ENCODE assay signal across 14 cellular contexts in genomic region chr6:45608252-45608911, GRCh38.
A peak's percentile ranks its signal among the peaks of the same experiment; 100 is the strongest.
DNase-seq lines count a peak whose midpoint lies in the region; ATAC-seq and TF ChIP-seq lines count a peak whose summit lies in the region.
"Had no signal": no experiment of that assay in that cellular context is flagged by ENCODE, and none has a peak within 500 bp of the region (broad histone marks: within the 10 kb centered on the region; RNA-seq: fewer than 3 reads in every experiment).

No MANE protein-coding gene starts in this region.

- no peaks in the 10 kb centered on the region for H3K36me3 ChIP-seq in HEK293 (ENCODE audit: control insufficient read depth in 2 of 2, insufficient read depth in 1 of 2, low read length in 2 of 2)
- no peaks in the 10 kb centered on the region for H3K36me3 ChIP-seq in hepatocyte (replicated peaks; ENCODE audit: insufficient read depth, low read depth)

- no peak overlapping the region for H2AFZ ChIP-seq in hepatocyte

- POLR2A ChIA-PET in HEK293 (lab: Yijun Ruan, JAX): interaction anchor here (1.6 kb wide), 1 partner anchor 47 kb away, joined by 4 read pairs; no protein-coding TSS in a partner anchor

- 86% methylated on average over 10 of the region's 10 CpGs for WGBS in hepatocyte (ENCODE audit: low lambda C conversion rate, missing lambda C conversion rate)

- ATAC-seq in GM21529 (IDR thresholded peaks at IDR 0.05; ENCODE audit: unreplicated experiment) (no peak), HG03139 (IDR thresholded peaks at IDR 0.05; ENCODE audit: unreplicated experiment) (no peak), GM21528 (IDR thresholded peaks at IDR 0.05; ENCODE audit: low FRiP score, unreplicated experiment) (no peak), HG02759 (IDR thresholded peaks at IDR 0.05; ENCODE audit: unreplicated experiment) (no peak)
- ATAC-seq: effector memory CD8-positive, alpha-beta T cell had no signal

- CTCF ChIA-PET in HEK293 (lab: Yijun Ruan, JAX): interaction anchor here (0.5 to 1.0 kb wide), 3 partner anchors 13 to 134 kb away, joined by 3 to 4 read pairs (median 3); no protein-coding TSS in a partner anchor

- no peaks in the 10 kb centered on the region for H3K79me2 ChIP-seq in hepatocyte

- DNase-seq in A172 (ENCODE audit: low spot score) (peak; percentile 95), hepatocyte (ENCODE audit: low spot score) (no peak)
- peak; percentile 43 to 49 for DNase-seq in activated T-cell treated with anti-CD3 and anti-CD28 coated beads, Interleukin-2, amount 50 U/mL, for 48 hours
- DNase-seq: activated gamma-delta T cell treated with Interleukin-2 at 50 U/mL for 16 hours; effector memory CD8-positive, alpha-beta T cell; GOT3; NCI-H2029 treated with DMSO at 0.1 percent for 48 hours; substantia nigra had no signal

- H3K4me2 ChIP-seq in hepatocyte: no peak overlapping the region

- H3K27ac ChIP-seq in HEK293 (ENCODE audit: extremely low read depth, low read depth, low read length) (no peak overlapping the region), hepatocyte (peak overlapping the region; percentile 58)
- H3K27ac ChIP-seq: HL-60 had no signal

- H3K4me1 ChIP-seq in HEK293 (ENCODE audit: control insufficient read depth, insufficient read depth, low read length) (peaks cover 12% of the 10 kb centered on the region), hepatocyte (ENCODE audit: insufficient read depth) (peaks cover 6% of the 10 kb centered on the region)

- H3K9me3 ChIP-seq in HEK293 (ENCODE audit: control insufficient read depth, insufficient read depth, low read depth, low read length): no peaks in the 10 kb centered on the region
- H3K9me3 ChIP-seq in hepatocyte (ENCODE audit: low read depth): no peaks in the 10 kb centered on the region

- no peaks in the 10 kb centered on the region for H4K20me1 ChIP-seq in hepatocyte (ENCODE audit: insufficient read depth, poor library complexity, severe bottlenecking)

- H3K4me3 ChIP-seq in HEK293 (ENCODE audit: low read depth, low read length) (no peak overlapping the region), hepatocyte (no peak overlapping the region)

- no peaks in the 10 kb centered on the region for H3K9me2 ChIP-seq in hepatocyte (replicated peaks; ENCODE audit: insufficient read depth)

- TF ChIP-seq CTCF in HEK293 (tag by site-specific recombination; IDR thresholded peaks at IDR 0.05) (no peak), hepatocyte (IDR thresholded peaks at IDR 0.05; ENCODE audit: poor library complexity) (no peak)

- no peaks in the 10 kb centered on the region for H3K27me3 ChIP-seq in hepatocyte

TF ChIP-seq in HEK293, 187 proteins besides CTCF, POLR2A, EP300 and RAD21:
- TF ChIP-seq SCRT2 (tag by site-specific recombination; IDR thresholded peaks at IDR 0.05): peak; percentile 98
- no peak for TF ChIP-seq KLF16 (tag by site-specific recombination; IDR thresholded peaks at IDR 0.05)
- TF ChIP-seq, protein P1, sequence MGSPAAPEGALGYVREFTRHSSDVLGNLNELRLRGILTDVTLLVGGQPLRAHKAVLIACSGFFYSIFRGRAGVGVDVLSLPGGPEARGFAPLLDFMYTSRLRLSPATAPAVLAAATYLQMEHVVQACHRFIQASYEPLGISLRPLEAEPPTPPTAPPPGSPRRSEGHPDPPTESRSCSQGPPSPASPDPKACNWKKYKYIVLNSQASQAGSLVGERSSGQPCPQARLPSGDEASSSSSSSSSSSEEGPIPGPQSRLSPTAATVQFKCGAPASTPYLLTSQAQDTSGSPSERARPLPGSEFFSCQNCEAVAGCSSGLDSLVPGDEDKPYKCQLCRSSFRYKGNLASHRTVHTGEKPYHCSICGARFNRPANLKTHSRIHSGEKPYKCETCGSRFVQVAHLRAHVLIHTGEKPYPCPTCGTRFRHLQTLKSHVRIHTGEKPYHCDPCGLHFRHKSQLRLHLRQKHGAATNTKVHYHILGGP (tag by site-specific recombination; IDR thresholded peaks at IDR 0.05): no peak
- no peak for TF ChIP-seq ZNF169 (tag by site-specific recombination; IDR thresholded peaks at IDR 0.05)
- no peak for TF ChIP-seq MYNN (tag by site-specific recombination; IDR thresholded peaks at IDR 0.05; ENCODE audit: borderline replicate concordance)
- TF ChIP-seq ZNF19 (tag by site-specific recombination; IDR thresholded peaks at IDR 0.05; ENCODE audit: low read depth): no peak
- TF ChIP-seq SCRT1 (tag by site-specific recombination; IDR thresholded peaks at IDR 0.05; ENCODE audit: borderline replicate concordance): peak; percentile 88
- TF ChIP-seq ZNF114 (tag by site-specific recombination; IDR thresholded peaks at IDR 0.05): no peak
TF ChIP-seq in HEK293: peak in this region for 2.
